Comparison of ENCODE assay signal across 9 cellular contexts in the genomic region with DNA sequence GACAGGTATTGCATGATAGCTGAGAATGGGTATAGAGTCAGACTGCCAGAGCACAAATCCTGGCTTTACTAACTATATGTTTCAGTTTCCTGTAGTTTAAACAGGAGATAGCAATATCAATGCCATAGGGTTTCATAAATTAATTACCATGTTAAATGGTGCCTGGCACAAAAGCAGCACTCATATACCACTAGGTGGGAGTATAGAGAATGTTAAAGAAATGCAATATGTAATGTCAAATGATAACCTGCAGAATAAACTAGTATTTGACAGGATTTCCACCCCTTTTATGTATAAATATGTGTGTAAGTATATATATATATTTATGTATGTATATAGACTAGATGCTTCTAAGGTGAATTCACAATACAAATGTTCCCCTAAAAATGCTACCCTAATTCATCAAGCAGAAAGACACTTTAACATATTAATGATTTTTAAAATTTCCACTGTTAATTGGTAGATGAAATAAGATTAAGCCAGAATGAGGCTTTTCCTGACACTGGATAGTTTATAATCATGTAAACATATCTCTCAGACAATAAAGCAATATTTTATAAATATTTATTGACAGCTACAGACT. TPM values are rescaled to one million over a fixed set of nuclear protein-coding genes. Genes with fewer than 3 reads are reported as not detected.
A peak's percentile ranks its signal among the peaks of the same experiment; 100 is the strongest.
DNase-seq lines count a peak whose midpoint lies in the region; ATAC-seq and TF ChIP-seq lines count a peak whose summit lies in the region.
"Had no signal": no experiment of that assay in that cellular context is flagged by ENCODE, and none has a peak within 500 bp of the region (broad histone marks: within the 10 kb centered on the region; RNA-seq: fewer than 3 reads in every experiment).

No MANE protein-coding gene starts in this region.

- no peak overlapping the region for H3K27ac ChIP-seq in testis
- H3K27ac ChIP-seq in suprapubic skin: no peak overlapping the region
- H3K27ac ChIP-seq: epithelial cell of prostate had no signal

- no peak for ATAC-seq in left cardiac atrium

- intact Hi-C loops in testis (cut with DNase I; ENCODE audit: low total_unique reads) (no loop called here), left cardiac atrium (cut with DNase I) (no loop called here)

- DNase-seq in AG08395 (ENCODE audit: low spot score) (peak; percentile 47), GM12865 (ENCODE audit: low read depth) (peak; percentile 44), NCI-H1105 (lab: John Stamatoyannopoulos, UW) (peak; percentile 3), neural crest cell (ENCODE audit: low read depth, low spot score) (no peak), testis (no peak), suprapubic skin (ENCODE audit: low spot score in 2 of 2) (no peak), left cardiac atrium (no peak)
- peak; percentile 42 for DNase-seq in central memory CD4-positive, alpha-beta T cell

- H3K27me3 Mint-ChIP-seq in neural crest cell (ENCODE audit: low read depth): no peaks in the 10 kb centered on the region

- H3K36me3 ChIP-seq in testis (ENCODE audit: low read depth, missing control alignments) (no peaks in the 10 kb centered on the region), suprapubic skin (no peaks in the 10 kb centered on the region)

- peaks cover 23% of the 10 kb centered on the region for H3K9me3 Mint-ChIP-seq in neural crest cell

- H3K4me1 ChIP-seq in testis: no peaks in the 10 kb centered on the region
- H3K4me1 ChIP-seq in suprapubic skin: no peaks in the 10 kb centered on the region

- H3K4me1 Mint-ChIP-seq in neural crest cell: peaks cover 4% of the 10 kb centered on the region

- no peaks in the 10 kb centered on the region for H3K9me3 ChIP-seq in testis
- peaks cover 10% of the 10 kb centered on the region for H3K9me3 ChIP-seq in suprapubic skin

- no peak overlapping the region for H3K4me3 Mint-ChIP-seq in neural crest cell

- H3K27me3 ChIP-seq in testis: no peaks in the 10 kb centered on the region
- H3K27me3 ChIP-seq in suprapubic skin: no peaks in the 10 kb centered on the region

- no peak overlapping the region for H3K4me3 ChIP-seq in GM12865 (ENCODE audit: low read depth, low read length)
- no peak overlapping the region for H3K4me3 ChIP-seq in testis
- H3K4me3 ChIP-seq in suprapubic skin: no peak overlapping the region

- TF ChIP-seq POLR2A in testis (IDR thresholded peaks at IDR 0.05) (no peak), suprapubic skin (IDR thresholded peaks at IDR 0.05) (no peak)

- TF ChIP-seq CTCF in GM12865 (IDR thresholded peaks at IDR 0.05; ENCODE audit: insufficient read depth, low read depth, low read length, missing control alignments): peak; percentile 39
- TF ChIP-seq CTCF in neural crest cell (conservative IDR thresholded peaks at IDR 0.05): peak; percentile 69
- no peak for TF ChIP-seq CTCF in testis (IDR thresholded peaks at IDR 0.05)
- peak in 1 of 2 donors; percentile 26 for TF ChIP-seq CTCF in suprapubic skin (IDR thresholded peaks at IDR 0.05)

- H3K27ac Mint-ChIP-seq in neural crest cell (ENCODE audit: unreplicated experiment): no peak overlapping the region

- no peak for TF ChIP-seq EP300 in suprapubic skin (IDR thresholded peaks at IDR 0.05)

- H3K36me3 Mint-ChIP-seq in neural crest cell (ENCODE audit: low read depth): peaks cover 28% of the 10 kb centered on the region

RNA-seq across cellular contexts. Expression of gene WDR89, which starts 8.6 kb away (rescaled TPM):
- total RNA-seq in neural crest cell: 23.6 and 24.7 TPM in 2 replicates
- total RNA-seq in testis: 10 to 100 TPM in 1 of 2 donors, 1 to 10 TPM in 1; 8.5 to 10.8 TPM
- 6.0 TPM for polyA plus RNA-seq in testis (ENCODE audit: insufficient read depth, low read depth, low replicate concordance)
- total RNA-seq in suprapubic skin: 1 to 10 TPM; 4.7 to 6.5 (median 6.0) TPM
- 1 to 10 TPM; 5.5 to 8.6 TPM for total RNA-seq in left cardiac atrium

Comparison
In these comparisons a context has a peak if more than half of its experiments do, and no peak if none do; other contexts are left out.
1. DNase-seq: peak in AG08395 (single experiment), GM12865 (single experiment), NCI-H1105 (single experiment) and central memory CD4-positive, alpha-beta T cell (single experiment); none in neural crest cell (single experiment), testis (single experiment), suprapubic skin (0 of 2) and left cardiac atrium (single experiment).
2. CTCF ChIP-seq: peak in GM12865 (single experiment) and neural crest cell (single experiment); none in testis (0 of 3).